ENCODE assay signal across 8 cellular contexts in the genomic region with DNA sequence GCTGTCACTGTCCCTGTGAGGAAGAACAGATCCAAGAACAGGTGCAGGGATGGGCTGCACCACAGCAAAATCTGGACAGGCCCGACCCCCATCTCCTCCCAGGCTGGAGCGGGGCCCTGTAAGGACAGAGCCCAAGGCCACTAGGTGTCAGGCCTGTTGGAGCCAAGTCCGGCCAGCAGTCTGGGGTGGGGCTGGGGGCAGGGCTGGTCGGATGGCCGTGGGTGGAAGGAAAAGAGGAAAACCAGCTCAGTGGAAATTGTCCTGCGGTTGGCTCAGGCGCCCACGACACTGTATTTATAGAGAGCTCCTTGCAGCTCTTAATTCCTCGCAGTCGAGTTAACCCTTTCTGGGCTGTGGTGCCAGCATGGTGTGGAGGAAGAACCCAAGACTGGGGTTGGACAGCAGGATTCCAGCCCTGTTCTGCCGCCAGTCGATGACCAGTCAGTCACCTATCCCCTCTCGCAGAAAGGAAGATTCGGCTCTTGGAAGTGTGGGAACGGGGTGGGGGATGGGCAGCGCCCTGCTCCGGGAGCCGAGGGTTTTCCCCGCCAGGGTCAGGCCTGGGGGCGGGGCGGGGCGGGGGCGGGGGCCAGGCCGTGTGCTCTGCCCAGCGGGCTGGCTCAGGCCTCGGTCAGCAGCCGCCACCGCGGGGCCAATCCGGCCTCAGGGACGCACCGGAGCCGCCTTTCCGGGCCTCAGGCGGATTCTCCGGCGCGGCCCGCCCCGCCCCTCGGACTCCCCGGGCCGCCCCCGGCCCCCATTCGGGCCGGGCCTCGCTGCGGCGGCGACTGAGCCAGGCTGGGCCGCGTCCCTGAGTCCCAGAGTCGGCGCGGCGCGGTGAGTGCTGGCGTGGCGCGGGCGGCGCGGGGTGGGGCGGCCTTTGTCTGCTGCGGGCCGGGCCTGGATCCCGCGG. TPM values are rescaled to one million over a fixed set of nuclear protein-coding genes. Genes with fewer than 3 reads are reported as not detected.
DNase-seq lines count a peak whose midpoint lies in the region; ATAC-seq and TF ChIP-seq lines count a peak whose summit lies in the region.

Gene CD276, plus strand, starts transcription at position 760 of the 913 bp plus-strand sequence. CDS start 15,257 bp downstream, outside the sequence.

- peak within 1 kb of the TSS; percentile 96 for H3K4me2 ChIP-seq in hepatocyte

- H3K4me3 ChIP-seq in body of pancreas (peak within 1 kb of the TSS; percentile 74 to 81), hepatocyte (peak within 1 kb of the TSS; percentile 99)

- peaks cover 32% of the 10 kb centered on the region for H4K20me1 ChIP-seq in hepatocyte (ENCODE audit: insufficient read depth, poor library complexity, severe bottlenecking)

- in situ Hi-C loops in G401 (cut with HindIII; ENCODE audit: low sequenced_read_pairs), result loop anchor here (10.0 kb wide), 1 partner anchor 69 kb away; no protein-coding TSS in a partner anchor

- H3K9me3 ChIP-seq in body of pancreas (no peaks in the 10 kb centered on the region), hepatocyte (ENCODE audit: low read depth) (no peaks in the 10 kb centered on the region)

- TF ChIP-seq CTCF in body of pancreas (IDR thresholded peaks at IDR 0.05) (peak in 1 of 7 experiments; percentile 10), hepatocyte (IDR thresholded peaks at IDR 0.05; ENCODE audit: poor library complexity) (peak; percentile 30)

- DNase-seq in 8988T, result peak; percentile 69
- peak; percentile 55 for DNase-seq in G401 (ENCODE audit: low spot score)
- DNase-seq in NCI-H69 (lab: John Stamatoyannopoulos, UW), result peak; percentile 46
- DNase-seq in body of pancreas, result peak; percentile 76 to 89 (median 85)
- DNase-seq in hepatocyte (ENCODE audit: low spot score), result peak; percentile 89
- DNase-seq in posterior vena cava (ENCODE audit: low spot score), result peak; percentile 93
- DNase-seq in stimulated activated CD4-positive, alpha-beta T cell treated with anti-CD3 and anti-CD28 coated beads, Interleukin-4, amount 100 ng/mL, for 24 hours, result no peak

- peaks cover 45% of the 10 kb centered on the region for H3K79me2 ChIP-seq in hepatocyte

- 0 to 1% methylated on average over 8 to 39 of the region's 68 CpGs for WGBS in body of pancreas, 2 donors
- WGBS in hepatocyte (ENCODE audit: low lambda C conversion rate, missing lambda C conversion rate), result 1% methylated on average over 35 of the region's 68 CpGs

- intact Hi-C loops in body of pancreas (cut with DNase I), result no loop called here
- intact Hi-C loops in posterior vena cava (cut with DNase I), result loop anchor here in 1 of 2 donors (5.0 kb wide), 1 partner anchor 758 kb away; no protein-coding TSS in a partner anchor

- H3K27ac ChIP-seq in body of pancreas (peak within 1 kb of the TSS; percentile 46 to 81 (median 62)), hepatocyte (peak within 1 kb of the TSS; percentile 98)

- H3K36me3 ChIP-seq in body of pancreas (replicated peaks in 1 of 2; ENCODE audit: insufficient read depth in 1 of 2, low read depth in 2 of 2) (no peaks in the 10 kb centered on the region), hepatocyte (replicated peaks; ENCODE audit: insufficient read depth, low read depth) (no peaks in the 10 kb centered on the region)

- ATAC-seq in body of pancreas (peak; percentile 88), GM19452 (IDR thresholded peaks at IDR 0.05; ENCODE audit: unreplicated experiment) (no peak)

- H3K9me2 ChIP-seq in hepatocyte (replicated peaks; ENCODE audit: insufficient read depth), result no peaks in the 10 kb centered on the region

- H3K4me1 ChIP-seq in body of pancreas, result peaks cover 42% of the 10 kb centered on the region
- H3K4me1 ChIP-seq in hepatocyte (ENCODE audit: insufficient read depth), result peaks cover 36% of the 10 kb centered on the region

- H3K27me3 ChIP-seq in body of pancreas, result no peaks in the 10 kb centered on the region
- no peaks in the 10 kb centered on the region for H3K27me3 ChIP-seq in hepatocyte

- peak within 1 kb of the TSS; percentile 42 for H2AFZ ChIP-seq in hepatocyte

- peak in 2 of 3 donors; percentile 37 to 41 for TF ChIP-seq POLR2A in body of pancreas (IDR thresholded peaks at IDR 0.05)

RNA-seq across cellular contexts. Expression of gene CD276, which starts in this region (rescaled TPM):
- total RNA-seq in G401 (2014; rRNA removed; shearing (Covaris generic)), result 85.5 and 108 TPM in 2 replicates
- total RNA-seq in body of pancreas, result 10 to 100 TPM; 24.6 to 59.7 TPM
- total RNA-seq in hepatocyte, result 94.4 and 106 TPM in 2 replicates
- 178 and 222 TPM in 2 replicates for polyA plus RNA-seq in hepatocyte
- total RNA-seq in posterior vena cava, result 100 to 1,000 TPM in 1 of 2 donors, 10 to 100 TPM in 1; 84.1 to 137 TPM
